In genomic region chr20:3407426-3408250, GRCh38 we compare ENCODE assay signal across 8 cellular contexts. TPM values are rescaled to one million over a fixed set of nuclear protein-coding genes. Genes with fewer than 3 reads are reported as not detected.
A peak's percentile ranks its signal among the peaks of the same experiment; 100 is the strongest.
DNase-seq lines count a peak whose midpoint lies in the region; ATAC-seq and TF ChIP-seq lines count a peak whose summit lies in the region.

Gene DNAAF9 (minus strand): TSS chr20:3407669. CDS start chr20:3407557, 112 bp downstream.

- peaks cover 5% of the 10 kb centered on the region for H3K27me3 ChIP-seq in ectodermal cell (ENCODE audit: control insufficient read depth, insufficient read depth, low read length, poor library complexity, severe bottlenecking)
- H3K27me3 ChIP-seq in lower lobe of right lung (ENCODE audit: low read depth), result no peaks in the 10 kb centered on the region

- intact Hi-C loops in activated CD8-positive, alpha-beta T cell treated with anti-CD3 and anti-CD28 coated beads for 36 hours (cut with micrococcal nuclease), result no loop called here
- intact Hi-C loops in lower lobe of right lung (cut with DNase I), result no loop called here

- CTCF ChIA-PET in GM10248 (lab: Yijun Ruan, JAX), result interaction anchor here (1.8 kb wide), 1 partner anchor 11 kb away, joined by 5 read pairs; no protein-coding TSS in a partner anchor
- CTCF ChIA-PET in activated CD8-positive, alpha-beta T cell treated with anti-CD3 and anti-CD28 coated beads for 36 hours (lab: Charles Lee), result interaction anchor here (0.6 to 1.8 kb wide), 8 partner anchors 9 to 303 kb away, joined by 3 to 8 read pairs (median 3); no protein-coding TSS in a partner anchor

- peak within 1 kb of the TSS; percentile 85 for H3K27ac Mint-ChIP-seq in activated CD8-positive, alpha-beta T cell treated with anti-CD3 and anti-CD28 coated beads for 36 hours

- WGBS in ectodermal cell, 2 experiments, result 0% methylated on average over 103 of the region's 103 CpGs

- peaks cover 2% of the 10 kb centered on the region for H3K27me3 Mint-ChIP-seq in activated CD8-positive, alpha-beta T cell treated with anti-CD3 and anti-CD28 coated beads for 36 hours

- H3K36me3 Mint-ChIP-seq in activated CD8-positive, alpha-beta T cell treated with anti-CD3 and anti-CD28 coated beads for 36 hours (ENCODE audit: low read depth), result no peaks in the 10 kb centered on the region

- H3K4me1 ChIP-seq in ectodermal cell (ENCODE audit: control insufficient read depth, insufficient read depth, low read length) (peaks cover 4% of the 10 kb centered on the region), lower lobe of right lung (peaks cover 21% of the 10 kb centered on the region)

- H3K4me3 ChIP-seq in ectodermal cell (ENCODE audit: insufficient read depth, low read depth, low read length) (peak within 1 kb of the TSS; percentile 66), lower lobe of right lung (peak within 1 kb of the TSS; percentile 92)

- TF ChIP-seq CTCF in GM10248 (IDR thresholded peaks at IDR 0.05; ENCODE audit: control extremely low read depth, extremely low read depth, low read depth, missing control alignments) (peak; percentile 14), lower lobe of right lung (IDR thresholded peaks at IDR 0.05) (peak; percentile 38)
- TF ChIP-seq CTCF in activated CD8-positive, alpha-beta T cell treated with anti-CD3 and anti-CD28 coated beads for 36 hours (IDR thresholded peaks at IDR 0.05), result peak; percentile 48

- no peaks in the 10 kb centered on the region for H3K9me3 Mint-ChIP-seq in activated CD8-positive, alpha-beta T cell treated with anti-CD3 and anti-CD28 coated beads for 36 hours

- no peaks in the 10 kb centered on the region for H3K9me3 ChIP-seq in ectodermal cell (ENCODE audit: control insufficient read depth, low read length)
- H3K9me3 ChIP-seq in lower lobe of right lung, result no peaks in the 10 kb centered on the region

- DNase-seq in GM10248 (ENCODE audit: extremely low spot score) (peak; percentile 86), NCI-H460 (ENCODE audit: extremely low read depth, low read depth) (peak; percentile 45), lower lobe of right lung (peak; percentile 89)
- peak; percentile 67 for DNase-seq in activated CD8-positive, alpha-beta T cell treated with anti-CD3 and anti-CD28 coated beads for 36 hours
- DNase-seq in stimulated activated CD4-positive, alpha-beta T cell treated with anti-CD3 and anti-CD28 coated beads, Interleukin-4, amount 100 ng/mL, for 48 hours (ENCODE audit: low read depth in 2 of 2), result peak; percentile 55

- peaks cover 30% of the 10 kb centered on the region for H3K4me1 Mint-ChIP-seq in activated CD8-positive, alpha-beta T cell treated with anti-CD3 and anti-CD28 coated beads for 36 hours (ENCODE audit: low read depth)

- H3K36me3 ChIP-seq in ectodermal cell (ENCODE audit: control insufficient read depth, insufficient read depth, low read length), result no peaks in the 10 kb centered on the region
- no peaks in the 10 kb centered on the region for H3K36me3 ChIP-seq in lower lobe of right lung

- peak within 1 kb of the TSS; percentile 67 for H3K27ac ChIP-seq in ectodermal cell (ENCODE audit: insufficient read depth, low read depth, low read length, poor library complexity, severe bottlenecking)
- peak within 1 kb of the TSS; percentile 89 for H3K27ac ChIP-seq in lower lobe of right lung

- peak within 1 kb of the TSS; percentile 83 for H3K4me3 Mint-ChIP-seq in activated CD8-positive, alpha-beta T cell treated with anti-CD3 and anti-CD28 coated beads for 36 hours

- POLR2A ChIA-PET in GM10248 (lab: Yijun Ruan, JAX), result interaction anchor here (0.6 kb wide), 1 partner anchor 1304 kb away, joined by 3 read pairs; no protein-coding TSS in a partner anchor
- POLR2A ChIA-PET in activated CD8-positive, alpha-beta T cell treated with anti-CD3 and anti-CD28 coated beads for 36 hours (lab: Charles Lee), result interaction anchor here (1.1 to 1.3 kb wide), 2 partner anchors 12 to 23 kb away, joined by 3 to 5 read pairs; no protein-coding TSS in a partner anchor

- ATAC-seq in HG02973 (IDR thresholded peaks at IDR 0.05; ENCODE audit: unreplicated experiment) (peak; percentile 42), lower lobe of right lung (peak; percentile 90 to 91), GM18858 (IDR thresholded peaks at IDR 0.05; ENCODE audit: unreplicated experiment) (no peak)
- peak; percentile 71 for ATAC-seq in activated CD8-positive, alpha-beta T cell treated with anti-CD3 and anti-CD28 coated beads for 36 hours

RNA-seq across cellular contexts. Expression of gene DNAAF9, which starts in this region (rescaled TPM):
- total RNA-seq in NCI-H460 (2014; rRNA removed; shearing (Covaris generic)), result 10.2 and 11.8 TPM in 2 replicates
- 6.4 and 7.6 TPM in 2 replicates for polyA plus RNA-seq in NCI-H460 (2014; cell fraction: nucleus; rRNA removed)
- 1 to 10 TPM; 1.4 to 1.7 TPM for total RNA-seq in activated CD8-positive, alpha-beta T cell treated with anti-CD3 and anti-CD28 coated beads for 36 hours
- 10.7 TPM for polyA plus RNA-seq in ectodermal cell (2013, experiment 1 of 4)
- 11.5 TPM for polyA plus RNA-seq in ectodermal cell (2013, experiment 2 of 4)
- polyA plus RNA-seq in ectodermal cell (2013, experiment 3 of 4), result 9.4 TPM
- 11.3 TPM for polyA plus RNA-seq in ectodermal cell (2013, experiment 4 of 4)
- 24.0 TPM for total RNA-seq in lower lobe of right lung
